8 cellular contexts compared by ENCODE assay signal in the genomic region with DNA sequence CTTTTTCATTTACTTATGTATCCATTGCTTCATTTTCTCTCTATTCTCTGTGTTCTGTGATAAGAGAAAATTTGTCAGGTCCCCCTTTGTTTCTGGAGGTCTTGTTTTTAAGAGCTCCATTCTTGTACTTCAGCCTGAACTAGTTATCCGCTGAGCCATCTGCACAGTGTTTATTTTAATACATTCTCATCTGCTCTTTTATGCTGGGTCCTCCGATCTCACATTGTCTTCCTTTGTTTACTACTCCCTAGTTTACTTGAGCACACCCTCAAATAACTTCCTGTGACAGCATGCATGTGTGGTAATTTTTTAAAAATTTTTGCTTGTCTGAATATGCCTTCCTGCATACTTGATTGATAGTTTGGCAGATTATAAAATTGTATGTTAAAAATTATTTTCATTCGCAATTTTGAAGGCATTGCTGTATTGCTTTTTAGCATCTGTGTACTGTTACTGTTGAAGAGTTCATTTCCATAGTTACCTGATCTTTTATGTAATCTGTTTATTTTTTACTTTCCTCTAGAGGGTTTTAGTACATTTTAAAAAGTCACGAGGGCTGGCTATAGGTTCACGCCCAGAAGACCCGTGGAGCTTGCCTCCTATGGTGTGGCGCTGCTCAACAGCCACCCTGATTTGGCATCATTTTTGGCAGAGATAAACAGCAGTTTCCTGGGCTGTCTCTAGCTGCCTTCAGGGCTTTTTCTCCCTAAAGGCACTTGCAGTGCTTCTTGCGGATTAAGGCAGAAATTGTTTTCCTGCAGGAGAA. TPM values are rescaled to one million over a fixed set of nuclear protein-coding genes. Genes with fewer than 3 reads are reported as not detected.
DNase-seq lines count a peak whose midpoint lies in the region; TF ChIP-seq lines count a peak whose summit lies in the region.

No MANE protein-coding gene starts in this region.

- CTCF ChIA-PET in activated CD4-positive, alpha-beta T cell treated with anti-CD3 and anti-CD28 coated beads, Interleukin-2, amount 10 ng/mL, durations not matched to agents 7 days and 5 days (lab: Charles Lee) = interaction anchor here (0.6 to 0.9 kb wide), 2 partner anchors 10 to 233 kb away, joined by 3 read pairs; no protein-coding TSS in a partner anchor
- CTCF ChIA-PET in activated naive CD4-positive, alpha-beta T cell treated with anti-CD3 and anti-CD28 coated beads, Interleukin-2, amount 10 ng/mL, durations not matched to agents 7 days and 5 days (lab: Charles Lee) = no interaction called here

- peaks cover 15% of the 10 kb centered on the region for H3K36me3 Mint-ChIP-seq in activated CD4-positive, alpha-beta T cell treated with anti-CD3 and anti-CD28 coated beads, Interleukin-2, amount 10 ng/mL, durations not matched to agents 7 days and 5 days (ENCODE audit: low read depth)
- no peaks in the 10 kb centered on the region for H3K36me3 Mint-ChIP-seq in neural crest cell (ENCODE audit: low read depth)
- peaks cover 10% of the 10 kb centered on the region for H3K36me3 Mint-ChIP-seq in activated naive CD4-positive, alpha-beta T cell treated with anti-CD3 and anti-CD28 coated beads, Interleukin-2, amount 10 ng/mL, durations not matched to agents 7 days and 5 days

- no peaks in the 10 kb centered on the region for H3K9me3 Mint-ChIP-seq in activated CD4-positive, alpha-beta T cell treated with anti-CD3 and anti-CD28 coated beads, Interleukin-2, amount 10 ng/mL, durations not matched to agents 7 days and 5 days
- no peaks in the 10 kb centered on the region for H3K9me3 Mint-ChIP-seq in neural crest cell
- no peaks in the 10 kb centered on the region for H3K9me3 Mint-ChIP-seq in activated naive CD4-positive, alpha-beta T cell treated with anti-CD3 and anti-CD28 coated beads, Interleukin-2, amount 10 ng/mL, durations not matched to agents 7 days and 5 days

- H3K4me3 Mint-ChIP-seq in activated CD4-positive, alpha-beta T cell treated with anti-CD3 and anti-CD28 coated beads, Interleukin-2, amount 10 ng/mL, durations not matched to agents 7 days and 5 days = no peak overlapping the region
- H3K4me3 Mint-ChIP-seq in neural crest cell = no peak overlapping the region
- no peak overlapping the region for H3K4me3 Mint-ChIP-seq in activated naive CD4-positive, alpha-beta T cell treated with anti-CD3 and anti-CD28 coated beads, Interleukin-2, amount 10 ng/mL, durations not matched to agents 7 days and 5 days

- no peaks in the 10 kb centered on the region for H3K27me3 Mint-ChIP-seq in activated CD4-positive, alpha-beta T cell treated with anti-CD3 and anti-CD28 coated beads, Interleukin-2, amount 10 ng/mL, durations not matched to agents 7 days and 5 days
- no peaks in the 10 kb centered on the region for H3K27me3 Mint-ChIP-seq in neural crest cell (ENCODE audit: low read depth)
- H3K27me3 Mint-ChIP-seq in activated naive CD4-positive, alpha-beta T cell treated with anti-CD3 and anti-CD28 coated beads, Interleukin-2, amount 10 ng/mL, durations not matched to agents 7 days and 5 days = no peaks in the 10 kb centered on the region

- POLR2A ChIA-PET in activated CD4-positive, alpha-beta T cell treated with anti-CD3 and anti-CD28 coated beads, Interleukin-2, amount 10 ng/mL, durations not matched to agents 7 days and 5 days (lab: Charles Lee) = no interaction called here

- TF ChIP-seq CTCF in epithelial cell of esophagus (IDR thresholded peaks at IDR 0.05; ENCODE audit: insufficient read depth, low read depth, low read length, missing control alignments) = no peak
- TF ChIP-seq CTCF in neural crest cell (conservative IDR thresholded peaks at IDR 0.05) = no peak

- no peak for DNase-seq in activated CD4-positive, alpha-beta T cell treated with anti-CD3 and anti-CD28 coated beads, Interleukin-2, amount 10 ng/mL, durations not matched to agents 7 days and 5 days
- DNase-seq in activated CD4-positive, alpha-beta T cell treated with anti-CD3 and anti-CD28 coated beads, Interleukin-2, amount 50 U/mL, for 1 hour = no peak
- DNase-seq in NCI-H774 (lab: John Stamatoyannopoulos, UW) (peak; percentile 4), epithelial cell of esophagus (ENCODE audit: low read depth) (peak; percentile 54), neural crest cell (ENCODE audit: low read depth, low spot score) (no peak), KG1 (lab: John Stamatoyannopoulos, UW) (no peak)
- no peak for DNase-seq in activated effector memory CD4-positive, alpha-beta T cell treated with Interleukin-2 at 50 U/mL for 16 hours
- DNase-seq in activated naive CD4-positive, alpha-beta T cell treated with anti-CD3 and anti-CD28 coated beads, Interleukin-2, amount 10 ng/mL, durations not matched to agents 7 days and 5 days = no peak

- peaks cover 31% of the 10 kb centered on the region for H3K4me1 Mint-ChIP-seq in activated CD4-positive, alpha-beta T cell treated with anti-CD3 and anti-CD28 coated beads, Interleukin-2, amount 10 ng/mL, durations not matched to agents 7 days and 5 days
- peaks cover 27% of the 10 kb centered on the region for H3K4me1 Mint-ChIP-seq in neural crest cell
- peaks cover 22% of the 10 kb centered on the region for H3K4me1 Mint-ChIP-seq in activated naive CD4-positive, alpha-beta T cell treated with anti-CD3 and anti-CD28 coated beads, Interleukin-2, amount 10 ng/mL, durations not matched to agents 7 days and 5 days

- H3K4me3 ChIP-seq in epithelial cell of esophagus (ENCODE audit: low read length) = no peak overlapping the region

- peak overlapping the region; percentile 16 for H3K27ac Mint-ChIP-seq in activated CD4-positive, alpha-beta T cell treated with anti-CD3 and anti-CD28 coated beads, Interleukin-2, amount 10 ng/mL, durations not matched to agents 7 days and 5 days
- H3K27ac Mint-ChIP-seq in neural crest cell (ENCODE audit: unreplicated experiment) = peak overlapping the region; percentile 6
- H3K27ac Mint-ChIP-seq in activated naive CD4-positive, alpha-beta T cell treated with anti-CD3 and anti-CD28 coated beads, Interleukin-2, amount 10 ng/mL, durations not matched to agents 7 days and 5 days = no peak overlapping the region

RNA-seq across cellular contexts. Expression of a gene that starts 31.9 kb away (rescaled TPM):
- 10 to 100 TPM; 30.2 to 32.6 TPM for total RNA-seq in activated CD4-positive, alpha-beta T cell treated with anti-CD3 and anti-CD28 coated beads, Interleukin-2, amount 10 ng/mL, durations not matched to agents 7 days and 5 days
- total RNA-seq in neural crest cell = 23.6 and 24.4 TPM in 2 replicates

Comparison
In these comparisons a context has a peak if more than half of its experiments do, and no peak if none do; other contexts are left out.
1. DNase-seq: peak in NCI-H774 (single experiment) and epithelial cell of esophagus (single experiment); none in activated CD4-positive, alpha-beta T cell treated with anti-CD3 and anti-CD28 coated beads, Interleukin-2, amount 10 ng/mL, durations not matched to agents 7 days and 5 days (single experiment), activated CD4-positive, alpha-beta T cell treated with anti-CD3 and anti-CD28 coated beads, Interleukin-2, amount 50 U/mL, for 1 hour (single experiment), neural crest cell (single experiment), KG1 (single experiment), activated effector memory CD4-positive, alpha-beta T cell treated with Interleukin-2 at 50 U/mL for 16 hours (single experiment) and activated naive CD4-positive, alpha-beta T cell treated with anti-CD3 and anti-CD28 coated beads, Interleukin-2, amount 10 ng/mL, durations not matched to agents 7 days and 5 days (single experiment).